12 cellular contexts compared by ENCODE assay signal in the genomic region with DNA sequence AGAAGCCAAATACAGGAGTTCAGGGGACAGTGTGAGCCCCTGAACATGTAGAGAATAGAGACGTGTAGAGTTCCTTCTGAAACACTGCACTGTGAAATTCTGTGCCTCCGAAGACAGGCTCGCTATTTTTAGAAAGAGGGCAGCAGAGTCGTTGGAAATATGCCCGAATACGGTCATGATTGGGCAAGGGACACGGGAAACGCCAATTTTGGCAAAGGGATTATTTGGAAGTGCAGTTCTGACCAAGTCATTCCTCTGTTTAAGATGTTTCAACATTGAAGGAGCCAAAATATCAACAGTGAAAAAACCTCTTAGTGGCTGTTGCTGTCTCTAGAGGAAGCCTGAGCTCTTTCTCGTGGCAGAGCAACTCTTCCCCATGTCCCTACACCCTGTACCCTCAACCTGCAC. TPM values are rescaled to one million over a fixed set of nuclear protein-coding genes. Genes with fewer than 3 reads are reported as not detected.
DNase-seq lines count a peak whose midpoint lies in the region; ATAC-seq, FAIRE-seq and TF ChIP-seq lines count a peak whose summit lies in the region.
"Had no signal": no experiment of that assay in that cellular context is flagged by ENCODE, and none has a peak within 500 bp of the region (broad histone marks: within the 10 kb centered on the region; RNA-seq: fewer than 3 reads in every experiment).

No MANE protein-coding gene starts in this region.

- TF ChIP-seq EP300 in A549 (IDR thresholded peaks at IDR 0.05), result no peak

- POLR2A ChIA-PET in A549 (lab: Yijun Ruan, JAX), result no interaction called here
- POLR2A ChIA-PET in naive thymus-derived CD8-positive, alpha-beta T cell (lab: Charles Lee), result interaction anchor here (0.7 kb wide), 1 partner anchor 9 kb away, joined by 4 read pairs; no protein-coding TSS in a partner anchor
- POLR2A ChIA-PET in activated CD4-positive, alpha-beta T cell treated with anti-CD3 and anti-CD28 coated beads for 36 hours (lab: Charles Lee), result interaction anchor here (0.6 kb wide), 1 partner anchor 203 kb away, joined by 4 read pairs; no protein-coding TSS in a partner anchor

- H3K4me1 ChIP-seq in A549, result 0 out of 3 replicates have a peak, but pooled peaks cover 2% of the 10 kb centered on the region

- no peak for TF ChIP-seq POLR2A in A549 (IDR thresholded peaks at IDR 0.05; ENCODE audit: low read length)

- H3K27ac ChIP-seq in A549, result no peak overlapping the region

- no peak overlapping the region for H3K4me3 ChIP-seq in A549

- no peak for DNase-seq in A549 (ENCODE audit: low read depth in 1 of 2, low spot score in 1 of 2)
- peak; percentile 67 for DNase-seq in MV-4-11 (lab: John Stamatoyannopoulos, UW)
- DNase-seq in fibroblast of gingiva (ENCODE audit: low read depth), result peak; percentile 94
- no peak for DNase-seq in naive thymus-derived CD8-positive, alpha-beta T cell
- no peak for DNase-seq in activated T-helper 2 cell treated with anti-CD3 and anti-CD28 coated beads, Interferon-gamma antibody, Interleukin-2, Interleukin-4, amounts not matched to agents 10 μg/mL and 5 μg/mL and 100 μg/mL, durations not matched to agents 14 hours and 24 hours and 36 hours (ENCODE audit: low spot score)
- no peak for DNase-seq in activated CD4-positive, alpha-beta T cell treated with anti-CD3 and anti-CD28 coated beads for 4 hours
- no peak for DNase-seq in OCI-M2 (lab: John Stamatoyannopoulos, UW; ENCODE audit: unreplicated experiment)
- no peak for DNase-seq in activated CD4-positive, alpha-beta T cell treated with anti-CD3 and anti-CD28 coated beads for 36 hours
- DNase-seq: activated CD8-positive, alpha-beta memory T cell treated with anti-CD3 and anti-CD28 coated beads for 24 hours; endodermal cell; NCI-H1048 had no signal

- peak overlapping the region; percentile 55 for H3K4me2 ChIP-seq in A549

- H3K27ac Mint-ChIP-seq in naive thymus-derived CD8-positive, alpha-beta T cell, result peak overlapping the region in 6 of 10 donors; percentile 42 to 70 (median 55)
- no peak overlapping the region for H3K27ac Mint-ChIP-seq in activated T-helper 2 cell treated with anti-CD3 and anti-CD28 coated beads, Interferon-gamma antibody, Interleukin-2, Interleukin-4, amounts not matched to agents 10 μg/mL and 5 μg/mL and 100 μg/mL, durations not matched to agents 14 hours and 24 hours and 36 hours
- H3K27ac Mint-ChIP-seq in activated CD4-positive, alpha-beta T cell treated with anti-CD3 and anti-CD28 coated beads for 36 hours, result no peak overlapping the region
- H3K27ac Mint-ChIP-seq: endodermal cell had no signal

- no peak; a peak in 1 of 6 replicates for ATAC-seq in A549
- no peak for ATAC-seq in naive thymus-derived CD8-positive, alpha-beta T cell
- no peak for ATAC-seq in activated CD4-positive, alpha-beta T cell treated with anti-CD3 and anti-CD28 coated beads for 36 hours

- peaks cover 0 to 8% (median 0%) of the 10 kb centered on the region in 5 donors for H3K27me3 Mint-ChIP-seq in naive thymus-derived CD8-positive, alpha-beta T cell
- H3K27me3 Mint-ChIP-seq in activated T-helper 2 cell treated with anti-CD3 and anti-CD28 coated beads, Interferon-gamma antibody, Interleukin-2, Interleukin-4, amounts not matched to agents 10 μg/mL and 5 μg/mL and 100 μg/mL, durations not matched to agents 14 hours and 24 hours and 36 hours (ENCODE audit: low read depth), result peaks cover 29% of the 10 kb centered on the region
- no peaks in the 10 kb centered on the region for H3K27me3 Mint-ChIP-seq in activated CD4-positive, alpha-beta T cell treated with anti-CD3 and anti-CD28 coated beads for 36 hours

- H3K9me3 ChIP-seq in A549, result no peaks in the 10 kb centered on the region

- H3K9me3 Mint-ChIP-seq in naive thymus-derived CD8-positive, alpha-beta T cell, result no peaks in the 10 kb centered on the region
- no peaks in the 10 kb centered on the region for H3K9me3 Mint-ChIP-seq in activated T-helper 2 cell treated with anti-CD3 and anti-CD28 coated beads, Interferon-gamma antibody, Interleukin-2, Interleukin-4, amounts not matched to agents 10 μg/mL and 5 μg/mL and 100 μg/mL, durations not matched to agents 14 hours and 24 hours and 36 hours
- no peaks in the 10 kb centered on the region for H3K9me3 Mint-ChIP-seq in activated CD4-positive, alpha-beta T cell treated with anti-CD3 and anti-CD28 coated beads for 36 hours (ENCODE audit: low read depth)
- H3K9me3 Mint-ChIP-seq: neural crest cell had no signal

- intact Hi-C loops in activated T-helper 2 cell treated with anti-CD3 and anti-CD28 coated beads, Interferon-gamma antibody, Interleukin-2, Interleukin-4, amounts not matched to agents 10 μg/mL and 5 μg/mL and 100 μg/mL, durations not matched to agents 14 hours and 24 hours and 36 hours (cut with micrococcal nuclease), result no loop called here
- intact Hi-C loops in activated CD4-positive, alpha-beta T cell treated with anti-CD3 and anti-CD28 coated beads for 36 hours (cut with DNase I, micrococcal nuclease), result loop anchor here in 1 of 2 experiments (5.0 kb wide), 1 partner anchor 46 kb away; no protein-coding TSS in a partner anchor

- no peak for TF ChIP-seq RAD21 in A549 (conservative IDR thresholded peaks at IDR 0.05 in 1 of 2, IDR thresholded peaks at IDR 0.05 in 1 of 2)

- no peak for FAIRE-seq in A549 (lab: Jason Lieb, UNC)

- WGBS in A549 (ENCODE audit: missing lambda C conversion rate), result 30% methylated on average over 9 of the region's 9 CpGs

- peaks cover 17 to 35% (median 25%) of the 10 kb centered on the region in 4 donors for H3K4me1 Mint-ChIP-seq in naive thymus-derived CD8-positive, alpha-beta T cell
- H3K4me1 Mint-ChIP-seq in activated T-helper 2 cell treated with anti-CD3 and anti-CD28 coated beads, Interferon-gamma antibody, Interleukin-2, Interleukin-4, amounts not matched to agents 10 μg/mL and 5 μg/mL and 100 μg/mL, durations not matched to agents 14 hours and 24 hours and 36 hours (ENCODE audit: low read depth), result peaks cover 13% of the 10 kb centered on the region
- H3K4me1 Mint-ChIP-seq in activated CD4-positive, alpha-beta T cell treated with anti-CD3 and anti-CD28 coated beads for 36 hours, result peaks cover 26% of the 10 kb centered on the region
- H3K4me1 Mint-ChIP-seq: endodermal cell had no signal

- peak overlapping the region in 2 of 10 donors; percentile 13 to 62 for H3K4me3 Mint-ChIP-seq in naive thymus-derived CD8-positive, alpha-beta T cell
- H3K4me3 Mint-ChIP-seq in activated T-helper 2 cell treated with anti-CD3 and anti-CD28 coated beads, Interferon-gamma antibody, Interleukin-2, Interleukin-4, amounts not matched to agents 10 μg/mL and 5 μg/mL and 100 μg/mL, durations not matched to agents 14 hours and 24 hours and 36 hours (ENCODE audit: low read depth), result no peak overlapping the region
- H3K4me3 Mint-ChIP-seq in activated CD4-positive, alpha-beta T cell treated with anti-CD3 and anti-CD28 coated beads for 36 hours, result no peak overlapping the region
- H3K4me3 Mint-ChIP-seq: endodermal cell, neural crest cell had no signal

- CTCF ChIA-PET in A549 (lab: Yijun Ruan, JAX), result interaction anchor here (1.0 to 1.9 kb wide), 3 partner anchors 8 to 121 kb away, joined by 3 to 7 read pairs (median 4); no protein-coding TSS in a partner anchor
- CTCF ChIA-PET in activated CD4-positive, alpha-beta T cell treated with anti-CD3 and anti-CD28 coated beads for 36 hours (lab: Charles Lee), result no interaction called here

- H3K36me3 Mint-ChIP-seq in naive thymus-derived CD8-positive, alpha-beta T cell, result no peaks in the 10 kb centered on the region
- no peaks in the 10 kb centered on the region for H3K36me3 Mint-ChIP-seq in activated T-helper 2 cell treated with anti-CD3 and anti-CD28 coated beads, Interferon-gamma antibody, Interleukin-2, Interleukin-4, amounts not matched to agents 10 μg/mL and 5 μg/mL and 100 μg/mL, durations not matched to agents 14 hours and 24 hours and 36 hours (ENCODE audit: low read depth)
- H3K36me3 Mint-ChIP-seq in activated CD4-positive, alpha-beta T cell treated with anti-CD3 and anti-CD28 coated beads for 36 hours (ENCODE audit: low read depth), result no peaks in the 10 kb centered on the region

- TF ChIP-seq CTCF in A549 (IDR thresholded peaks at IDR 0.05), result no peak

TF ChIP-seq in A549, 52 proteins besides CTCF, POLR2A, EP300 and RAD21:
- TF ChIP-seq, protein P1, sequence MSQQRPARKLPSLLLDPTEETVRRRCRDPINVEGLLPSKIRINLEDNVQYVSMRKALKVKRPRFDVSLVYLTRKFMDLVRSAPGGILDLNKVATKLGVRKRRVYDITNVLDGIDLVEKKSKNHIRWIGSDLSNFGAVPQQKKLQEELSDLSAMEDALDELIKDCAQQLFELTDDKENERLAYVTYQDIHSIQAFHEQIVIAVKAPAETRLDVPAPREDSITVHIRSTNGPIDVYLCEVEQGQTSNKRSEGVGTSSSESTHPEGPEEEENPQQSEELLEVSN (IDR thresholded peaks at IDR 0.05; ENCODE audit: borderline replicate concordance, low read depth), result no peak
TF ChIP-seq in A549: peak in this region for 0.

RNA-seq across cellular contexts. Expression of a gene that starts 9.5 kb away (rescaled TPM):
- polyA plus RNA-seq in A549 (2011; rRNA removed), result 9.8 and 10.4 TPM in 2 replicates
- 7.6 and 10.4 TPM in 2 replicates for polyA plus RNA-seq in A549 (2012; cell fraction: cytosol; rRNA removed)
- 25.0 and 36.1 TPM in 2 replicates for polyA plus RNA-seq in A549 (2012; cell fraction: nucleus; rRNA removed)
- polyA plus RNA-seq in A549 (2017; fragmentation: RNase III; extraction: RNeasy Plus Mini Kit Qiagen cat#74134 plus additional on column Dnase treatment), result 22.1 to 24.0 TPM (median 22.4 TPM) in 3 replicates
- 35.3 and 40.2 TPM in 2 replicates for polyA minus RNA-seq in A549 (2011; rRNA and poly(A)+ RNA removed)
- 10 to 100 TPM; 66.7 TPM for total RNA-seq in naive thymus-derived CD8-positive, alpha-beta T cell
- polyA plus RNA-seq in naive thymus-derived CD8-positive, alpha-beta T cell, result 1 to 10 TPM; 5.8 to 6.5 (median 6.4) TPM
- total RNA-seq in activated T-helper 2 cell treated with anti-CD3 and anti-CD28 coated beads, Interferon-gamma antibody, Interleukin-2, Interleukin-4, amounts not matched to agents 10 μg/mL and 5 μg/mL and 100 μg/mL, durations not matched to agents 14 hours and 24 hours and 36 hours, result 117 and 120 TPM in 2 replicates
- total RNA-seq in activated CD4-positive, alpha-beta T cell treated with anti-CD3 and anti-CD28 coated beads for 36 hours, result 100 to 1,000 TPM in 1 of 2 experiments, 10 to 100 TPM in 1; 96.1 to 112 TPM

RNA-seq across cellular contexts. Expression of a gene that starts 37.6 kb away (rescaled TPM):
- 3.3 and 6.6 TPM in 2 replicates for polyA plus RNA-seq in A549 (2011; rRNA removed)
- polyA plus RNA-seq in A549 (2012; cell fraction: cytosol; rRNA removed), result 2.3 and 3.6 TPM in 2 replicates
- polyA plus RNA-seq in A549 (2012; cell fraction: nucleus; rRNA removed), result 5.8 and 6.7 TPM in 2 replicates
- polyA plus RNA-seq in A549 (2017; fragmentation: RNase III; extraction: RNeasy Plus Mini Kit Qiagen cat#74134 plus additional on column Dnase treatment), result 9.7 to 15.3 TPM (median 14.8 TPM) in 3 replicates
- 7.7 TPM in 2 replicates for polyA minus RNA-seq in A549 (2011; rRNA and poly(A)+ RNA removed)
- total RNA-seq in naive thymus-derived CD8-positive, alpha-beta T cell, result 10 to 100 TPM; 11.3 to 12.6 TPM
- polyA plus RNA-seq in naive thymus-derived CD8-positive, alpha-beta T cell, result 1 to 10 TPM in 1 of 3 donors, under 1 TPM in 2; 0.73 to 1.1 (median 0.87) TPM
- 1.4 and 1.7 TPM in 2 replicates for total RNA-seq in activated T-helper 2 cell treated with anti-CD3 and anti-CD28 coated beads, Interferon-gamma antibody, Interleukin-2, Interleukin-4, amounts not matched to agents 10 μg/mL and 5 μg/mL and 100 μg/mL, durations not matched to agents 14 hours and 24 hours and 36 hours
- 1 to 10 TPM; 1.3 to 1.4 TPM for total RNA-seq in activated CD4-positive, alpha-beta T cell treated with anti-CD3 and anti-CD28 coated beads for 36 hours

Comparison
In these comparisons a context has a peak if more than half of its experiments do, and no peak if none do; other contexts are left out.
1. DNase-seq: peak in MV-4-11 (single experiment) and fibroblast of gingiva (single experiment); none in A549 (0 of 2), naive thymus-derived CD8-positive, alpha-beta T cell (0 of 10), activated T-helper 2 cell treated with anti-CD3 and anti-CD28 coated beads, Interferon-gamma antibody, Interleukin-2, Interleukin-4, amounts not matched to agents 10 μg/mL and 5 μg/mL and 100 μg/mL, durations not matched to agents 14 hours and 24 hours and 36 hours (single experiment), activated CD4-positive, alpha-beta T cell treated with anti-CD3 and anti-CD28 coated beads for 4 hours (0 of 2), OCI-M2 (single experiment) and activated CD4-positive, alpha-beta T cell treated with anti-CD3 and anti-CD28 coated beads for 36 hours (single experiment).
2. H3K27ac Mint-ChIP-seq: peak in naive thymus-derived CD8-positive, alpha-beta T cell (6 of 10); none in activated T-helper 2 cell treated with anti-CD3 and anti-CD28 coated beads, Interferon-gamma antibody, Interleukin-2, Interleukin-4, amounts not matched to agents 10 μg/mL and 5 μg/mL and 100 μg/mL, durations not matched to agents 14 hours and 24 hours and 36 hours (single experiment) and activated CD4-positive, alpha-beta T cell treated with anti-CD3 and anti-CD28 coated beads for 36 hours (single experiment).